ENCODE assay signal across 1 cellular context in genomic region chr3:123085293-123085949, GRCh38.
A peak's percentile ranks its signal among the peaks of the same experiment; 100 is the strongest.
TF ChIP-seq lines count a peak whose summit lies in the region.

No MANE protein-coding gene starts in this region.

TF ChIP-seq in HepG2, 621 proteins besides CTCF, POLR2A, EP300 and RAD21 (continued from another document and continues in another):
- TF ChIP-seq PATZ1 (CRISPR knock-in tag; IDR thresholded peaks at IDR 0.05) (peak; percentile 62; the same call in 1 of the 2 replicates), ISL2 (CRISPR knock-in tag; IDR thresholded peaks at IDR 0.05) (peak; percentile 60), HBP1 (CRISPR knock-in tag; IDR thresholded peaks at IDR 0.05; ENCODE audit: low read depth) (0 out of 2 replicates have a peak, but pooled peaks have one; percentile 20), DR1 (CRISPR knock-in tag; IDR thresholded peaks at IDR 0.05) (no peak), TARDBP (CRISPR knock-in tag; IDR thresholded peaks at IDR 0.05) (peak; percentile 21; the same call in 1 of the 2 replicates), ZHX1 (CRISPR knock-in tag; IDR thresholded peaks at IDR 0.05; ENCODE audit: low read depth) (no peak), KDM2A (CRISPR knock-in tag; IDR thresholded peaks at IDR 0.05; ENCODE audit: borderline replicate concordance, low read depth) (no peak), DDIT3 (CRISPR knock-in tag; IDR thresholded peaks at IDR 0.05) (no peak), RNF219 (CRISPR knock-in tag; IDR thresholded peaks at IDR 0.05) (no peak), MTF2 (CRISPR knock-in tag; IDR thresholded peaks at IDR 0.05; ENCODE audit: borderline replicate concordance) (no peak), ZNF687 (CRISPR knock-in tag; IDR thresholded peaks at IDR 0.05) (peak; percentile 60), NFKBIZ (CRISPR knock-in tag; IDR thresholded peaks at IDR 0.05) (no peak), E2F1 (CRISPR knock-in tag; IDR thresholded peaks at IDR 0.05) (0 out of 2 replicates have a peak, but pooled peaks have one; percentile 8), ZNF646 (CRISPR knock-in tag; IDR thresholded peaks at IDR 0.05) (peak; percentile 65; the same call in 1 of the 2 replicates), ZSCAN12 (CRISPR knock-in tag; IDR thresholded peaks at IDR 0.05) (no peak), MNT (IDR thresholded peaks at IDR 0.05) (no peak), GATAD1 (CRISPR knock-in tag; IDR thresholded peaks at IDR 0.05) (0 out of 2 replicates have a peak, but pooled peaks have one; percentile 20), ZNF441 (CRISPR knock-in tag; IDR thresholded peaks at IDR 0.05; ENCODE audit: borderline replicate concordance) (no peak), ZNF672 (CRISPR knock-in tag; IDR thresholded peaks at IDR 0.05) (no peak), ZGPAT (CRISPR knock-in tag; IDR thresholded peaks at IDR 0.05) (no peak), ZNF773 (CRISPR knock-in tag; IDR thresholded peaks at IDR 0.05; ENCODE audit: borderline replicate concordance) (no peak), SETDB1 (CRISPR knock-in tag; IDR thresholded peaks at IDR 0.05; ENCODE audit: borderline replicate concordance) (no peak), ZNF362 (CRISPR knock-in tag; IDR thresholded peaks at IDR 0.05; ENCODE audit: borderline replicate concordance) (0 out of 2 replicates have a peak, but pooled peaks have one; percentile 61)
